ENCODE assay signal across 10 cellular contexts in genomic region chr4:1208266-1208961, GRCh38. TPM values are rescaled to one million over a fixed set of nuclear protein-coding genes. Genes with fewer than 3 reads are reported as not detected.
A peak's percentile ranks its signal among the peaks of the same experiment; 100 is the strongest.
DNase-seq lines count a peak whose midpoint lies in the region; ATAC-seq lines count a peak whose summit lies in the region.
"Had no signal": no experiment of that assay in that cellular context is flagged by ENCODE, and none has a peak within 500 bp of the region (broad histone marks: within the 10 kb centered on the region; RNA-seq: fewer than 3 reads in every experiment).

No MANE protein-coding gene starts in this region.

- peaks cover 0 to 6% (median 0%) of the 10 kb centered on the region in 5 donors for H3K36me3 Mint-ChIP-seq in naive thymus-derived CD4-positive, alpha-beta T cell

- peak; percentile 41 for ATAC-seq in stimulated activated naive CD8-positive, alpha-beta T cell treated with anti-CD3 and anti-CD28 coated beads, Interleukin-15, amount 100 ng/mL, for 72 hours
- ATAC-seq in stimulated activated naive CD8-positive, alpha-beta T cell treated with anti-CD3 and anti-CD28 coated beads, Interleukin-15, Interleukin-2, amounts not matched to agents 100 U/mL and 50 U/mL, for 24 hours: no peak
- ATAC-seq in naive thymus-derived CD4-positive, alpha-beta T cell: peak; percentile 8

- H3K27ac ChIP-seq in effector memory CD4-positive, alpha-beta T cell (ENCODE audit: insufficient read depth, low read length, poor library complexity, severe bottlenecking): peak overlapping the region; percentile 11
- no peak overlapping the region for H3K27ac ChIP-seq in naive thymus-derived CD4-positive, alpha-beta T cell (ENCODE audit: low read depth, low read length)

- peaks cover 2% of the 10 kb centered on the region for H3K4me1 ChIP-seq in effector memory CD4-positive, alpha-beta T cell (ENCODE audit: control insufficient read depth, insufficient read depth, low read length, poor library complexity, severe bottlenecking)
- peaks cover 0 to 25% of the 10 kb centered on the region in 2 donors for H3K4me1 ChIP-seq in naive thymus-derived CD4-positive, alpha-beta T cell (ENCODE audit: control insufficient read depth in 2 of 2, insufficient read depth in 2 of 2, low read length in 2 of 2)

- POLR2A ChIA-PET in naive thymus-derived CD4-positive, alpha-beta T cell (lab: Charles Lee): no interaction called here

- no peaks in the 10 kb centered on the region for H3K9me3 ChIP-seq in effector memory CD4-positive, alpha-beta T cell (ENCODE audit: control insufficient read depth, low read length)
- H3K9me3 ChIP-seq in naive thymus-derived CD4-positive, alpha-beta T cell (ENCODE audit: control insufficient read depth in 2 of 3, low read length in 3 of 3): no peaks in the 10 kb centered on the region

- H3K4me3 ChIP-seq in effector memory CD4-positive, alpha-beta T cell (ENCODE audit: insufficient read depth, low read depth, low read length, poor library complexity, severe bottlenecking): no peak overlapping the region
- H3K4me3 ChIP-seq in naive thymus-derived CD4-positive, alpha-beta T cell (ENCODE audit: low read length): no peak overlapping the region

- no peaks in the 10 kb centered on the region for H3K9me3 Mint-ChIP-seq in stimulated activated naive CD8-positive, alpha-beta T cell treated with anti-CD3 and anti-CD28 coated beads, Interleukin-15, amount 100 ng/mL, for 72 hours
- no peaks in the 10 kb centered on the region for H3K9me3 Mint-ChIP-seq in naive thymus-derived CD4-positive, alpha-beta T cell

- H3K27me3 Mint-ChIP-seq in stimulated activated naive CD8-positive, alpha-beta T cell treated with anti-CD3 and anti-CD28 coated beads, Interleukin-15, amount 100 ng/mL, for 72 hours: no peaks in the 10 kb centered on the region
- no peaks in the 10 kb centered on the region for H3K27me3 Mint-ChIP-seq in naive thymus-derived CD4-positive, alpha-beta T cell

- H3K4me1 Mint-ChIP-seq in stimulated activated naive CD8-positive, alpha-beta T cell treated with anti-CD3 and anti-CD28 coated beads, Interleukin-15, amount 100 ng/mL, for 72 hours: peaks cover 29% of the 10 kb centered on the region
- peaks cover 0 to 18% (median 12%) of the 10 kb centered on the region in 7 donors for H3K4me1 Mint-ChIP-seq in naive thymus-derived CD4-positive, alpha-beta T cell

- CTCF ChIA-PET in naive thymus-derived CD4-positive, alpha-beta T cell (lab: Charles Lee): no interaction called here

- DNase-seq in stimulated activated naive CD8-positive, alpha-beta T cell treated with anti-CD3 and anti-CD28 coated beads, Interleukin-15, amount 100 ng/mL, for 72 hours: no peak
- no peak for DNase-seq in stimulated activated naive CD8-positive, alpha-beta T cell treated with anti-CD3 and anti-CD28 coated beads, Interleukin-15, Interleukin-2, amounts not matched to agents 100 U/mL and 50 U/mL, for 24 hours
- DNase-seq in effector memory CD4-positive, alpha-beta T cell: no peak
- DNase-seq in naive thymus-derived CD4-positive, alpha-beta T cell: no peak
- DNase-seq in NCI-H345 treated with DMSO at 0.1 percent for 48 hours (lab: John Stamatoyannopoulos, UW; ENCODE audit: unreplicated experiment) (no peak), NCI-H2029 treated with DMSO at 0.1 percent for 48 hours (lab: John Stamatoyannopoulos, UW) (no peak), NCI-H146 treated with DMSO at 0.1 percent for 48 hours (lab: John Stamatoyannopoulos, UW; ENCODE audit: unreplicated experiment) (no peak), NCI-H748 (lab: John Stamatoyannopoulos, UW; ENCODE audit: unreplicated experiment) (no peak)
- DNase-seq: NCI-H2081, T-helper 9 cell had no signal

- peak overlapping the region in 1 of 2 donors; percentile 38 for H3K4me3 Mint-ChIP-seq in stimulated activated naive CD8-positive, alpha-beta T cell treated with anti-CD3 and anti-CD28 coated beads, Interleukin-15, amount 100 ng/mL, for 72 hours
- H3K4me3 Mint-ChIP-seq in naive thymus-derived CD4-positive, alpha-beta T cell: peak overlapping the region in 1 of 10 donors; percentile 52

- no peaks in the 10 kb centered on the region for H3K27me3 ChIP-seq in effector memory CD4-positive, alpha-beta T cell (replicated peaks; ENCODE audit: control insufficient read depth, insufficient read depth, low read length, poor library complexity, severe bottlenecking)
- no peaks in the 10 kb centered on the region for H3K27me3 ChIP-seq in naive thymus-derived CD4-positive, alpha-beta T cell (ENCODE audit: control insufficient read depth in 2 of 2, insufficient read depth in 2 of 2, low read length in 2 of 2)

- H3K27ac Mint-ChIP-seq in stimulated activated naive CD8-positive, alpha-beta T cell treated with anti-CD3 and anti-CD28 coated beads, Interleukin-15, amount 100 ng/mL, for 72 hours: no peak overlapping the region
- H3K27ac Mint-ChIP-seq in naive thymus-derived CD4-positive, alpha-beta T cell: peak overlapping the region in 4 of 9 donors; percentile 17 to 79 (median 32)

- H3K36me3 ChIP-seq in effector memory CD4-positive, alpha-beta T cell (ENCODE audit: control insufficient read depth, insufficient read depth, low read length): peaks cover 22% of the 10 kb centered on the region
- peaks cover 0 to 36% (median 0%) of the 10 kb centered on the region in 3 experiments for H3K36me3 ChIP-seq in naive thymus-derived CD4-positive, alpha-beta T cell (ENCODE audit: control insufficient read depth in 2 of 3, insufficient read depth in 3 of 3, low read length in 3 of 3)

- intact Hi-C loops in naive thymus-derived CD4-positive, alpha-beta T cell (cut with micrococcal nuclease): no loop called here

RNA-seq across cellular contexts. Expression of gene SPON2, which starts 36.0 kb away (rescaled TPM):
- total RNA-seq in naive thymus-derived CD4-positive, alpha-beta T cell: 10 to 100 TPM in 3 of 5 experiments, 1 to 10 TPM in 2; 5.7 to 79.1 (median 16.0) TPM
- 1 to 10 TPM; 2.8 to 3.8 TPM for polyA plus RNA-seq in naive thymus-derived CD4-positive, alpha-beta T cell

RNA-seq across cellular contexts. Expression of gene CTBP1, which starts 40.5 kb away (rescaled TPM):
- total RNA-seq in naive thymus-derived CD4-positive, alpha-beta T cell: 100 to 1,000 TPM; 177 to 233 (median 200) TPM
- polyA plus RNA-seq in naive thymus-derived CD4-positive, alpha-beta T cell: 10 to 100 TPM; 57.2 to 79.2 TPM
